21 cellular contexts compared by ENCODE assay signal in the genomic region with DNA sequence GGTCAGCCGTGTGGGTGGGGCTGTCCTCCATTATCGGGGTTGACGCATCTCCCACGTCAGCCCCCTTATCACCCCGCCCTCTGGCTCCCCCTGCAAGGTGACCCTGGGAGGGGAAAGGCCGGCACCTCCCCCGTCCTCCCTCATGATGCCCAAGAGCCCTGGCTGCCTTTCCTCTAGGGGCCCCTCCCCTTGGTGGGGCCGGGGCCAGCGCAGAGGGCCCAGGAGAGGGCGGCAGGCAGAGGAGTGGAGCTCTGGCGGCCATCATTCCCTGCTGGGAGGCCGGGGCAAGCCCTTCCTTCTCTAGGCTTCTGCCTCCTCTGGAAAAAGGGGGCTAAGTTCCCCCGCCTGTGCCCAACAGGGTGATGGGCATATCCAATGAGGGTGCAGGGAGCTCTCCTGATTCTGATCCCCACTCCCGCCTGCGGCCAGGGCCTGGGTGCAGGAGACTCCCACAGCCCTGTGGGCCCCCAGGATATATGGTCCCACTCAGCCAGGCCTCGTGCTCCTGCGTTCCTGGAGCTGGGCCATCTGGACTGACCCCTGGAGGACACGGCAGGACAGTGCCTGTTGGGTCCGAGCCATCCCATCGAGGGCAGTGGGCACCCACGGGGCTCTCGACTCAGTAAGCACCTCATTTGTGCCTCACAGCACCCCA. TPM values are rescaled to one million over a fixed set of nuclear protein-coding genes. Genes with fewer than 3 reads are reported as not detected.
DNase-seq lines count a peak whose midpoint lies in the region; ATAC-seq, FAIRE-seq and TF ChIP-seq lines count a peak whose summit lies in the region.
"Had no signal": no experiment of that assay in that cellular context is flagged by ENCODE, and none has a peak within 500 bp of the region (broad histone marks: within the 10 kb centered on the region; RNA-seq: fewer than 3 reads in every experiment).

No MANE protein-coding gene starts in this region.

- H3K9me3 ChIP-seq in A549 (no peaks in the 10 kb centered on the region), right cardiac atrium (ENCODE audit: control insufficient read depth, low read length) (no peaks in the 10 kb centered on the region), neuronal stem cell (replicated peaks in 1 of 2; ENCODE audit: control insufficient read depth in 2 of 2, insufficient read depth in 1 of 2, low read depth in 1 of 2, low read length in 2 of 2) (peaks cover 0 to 2% of the 10 kb centered on the region in 2 donors)
- H3K9me3 ChIP-seq: esophagus squamous epithelium, tibial nerve had no signal

- no peak overlapping the region for H3K23ac ChIP-seq in neuronal stem cell (ENCODE audit: low read depth, low read length, poor library complexity)

- H3K36me3 ChIP-seq in neuronal stem cell (replicated peaks in 1 of 2; ENCODE audit: control insufficient read depth in 2 of 2, insufficient read depth in 2 of 2, low read length in 2 of 2), result no peaks in the 10 kb centered on the region
- H3K36me3 ChIP-seq: esophagus squamous epithelium, tibial nerve had no signal

- no peak overlapping the region for H4K8ac ChIP-seq in neuronal stem cell (ENCODE audit: low read depth, low read length)

- H3K4me3 ChIP-seq in A549 (no peak overlapping the region), right cardiac atrium (ENCODE audit: low read length) (no peak overlapping the region), neuronal stem cell (ENCODE audit: low read length in 2 of 2) (no peak overlapping the region)
- H3K4me3 ChIP-seq: esophagus squamous epithelium, GM23248, tibial nerve had no signal

- POLR2A ChIA-PET in A549 (lab: Yijun Ruan, JAX), result no interaction called here

- peak overlapping the region; percentile 81 for H3K18ac ChIP-seq in neuronal stem cell (ENCODE audit: low read length)

- TF ChIP-seq RAD21 in A549 (conservative IDR thresholded peaks at IDR 0.05 in 1 of 2, IDR thresholded peaks at IDR 0.05 in 1 of 2), result no peak

- no peak overlapping the region for H4K91ac ChIP-seq in neuronal stem cell (ENCODE audit: low read depth, low read length, poor library complexity)

- intact Hi-C loops in right cardiac atrium (cut with DNase I), result no loop called here

- DNase-seq in A549 (ENCODE audit: low read depth in 1 of 2, low spot score in 1 of 2), result no peak
- peak; percentile 97 for DNase-seq in amniotic epithelial cell (ENCODE audit: low read depth)
- no peak for DNase-seq in right cardiac atrium
- no peak for DNase-seq in neuronal stem cell (ENCODE audit: low spot score)
- DNase-seq in activated CD8-positive, alpha-beta memory T cell treated with anti-CD3 and anti-CD28 coated beads, Interleukin-2, amount 50 U/mL, for 48 hours, result no peak
- no peak for DNase-seq in NCI-H1436 (lab: John Stamatoyannopoulos, UW)
- no peak for DNase-seq in NCI-H187 (lab: John Stamatoyannopoulos, UW)
- DNase-seq: activated CD4-positive, alpha-beta T cell treated with anti-CD3 and anti-CD28 coated beads for 36 hours; activated CD8-positive, alpha-beta memory T cell treated with anti-CD3 and anti-CD28 coated beads, Interleukin-2, amount 50 U/mL, for 4 hours; activated naive CD4-positive, alpha-beta T cell treated with Interleukin-2 at 50 U/mL for 16 hours; DMS 273 treated with DMSO at 0.1 percent for 48 hours; esophagus squamous epithelium; GM23248; NCI-H2107; NCI-H748 treated with DMSO at 0.1 percent for 48 hours; PC-3; stimulated activated CD4-positive, alpha-beta T cell treated with anti-CD3 and anti-CD28 coated beads, Interleukin-12 subunit alpha, Interleukin-12 subunit beta, amount 100 ng/mL, for 4 hours had no signal

- no peaks in the 10 kb centered on the region for H3K27me3 ChIP-seq in right cardiac atrium (ENCODE audit: control insufficient read depth, insufficient read depth)
- H3K27me3 ChIP-seq in neuronal stem cell (ENCODE audit: control insufficient read depth in 3 of 3, insufficient read depth in 3 of 3, low read depth in 1 of 3, low read length in 3 of 3), result no peaks in the 10 kb centered on the region
- H3K27me3 ChIP-seq: tibial nerve had no signal

- H3K4me1 ChIP-seq in A549 (peaks cover 68% of the 10 kb centered on the region), right cardiac atrium (ENCODE audit: control insufficient read depth, insufficient read depth, low read length) (no peaks in the 10 kb centered on the region), neuronal stem cell (ENCODE audit: control insufficient read depth in 2 of 2, insufficient read depth in 1 of 2, low read depth in 1 of 2, low read length in 2 of 2) (peaks cover 7 to 46% of the 10 kb centered on the region in 2 donors)
- H3K4me1 ChIP-seq: esophagus squamous epithelium had no signal

- peak overlapping the region; percentile 76 for H3K4ac ChIP-seq in neuronal stem cell (ENCODE audit: low read length)

- no peaks in the 10 kb centered on the region for H3K79me1 ChIP-seq in neuronal stem cell (ENCODE audit: low read depth, low read length)

- no peak for TF ChIP-seq POLR2A in A549 (IDR thresholded peaks at IDR 0.05; ENCODE audit: low read length)

- H2BK12ac ChIP-seq in neuronal stem cell (ENCODE audit: low read length), result peak overlapping the region; percentile 35

- H2BK15ac ChIP-seq in neuronal stem cell (ENCODE audit: low read length), result peak overlapping the region; percentile 81

- CTCF ChIA-PET in A549 (lab: Yijun Ruan, JAX), result interaction anchor here (1.1 to 7.2 kb wide), 6 partner anchors 11 to 33 kb away, joined by 3 to 44 read pairs (median 8); no protein-coding TSS in a partner anchor

- 72% methylated on average over 20 of the region's 22 CpGs for WGBS in A549 (ENCODE audit: missing lambda C conversion rate)
- 47% methylated on average over 22 of the region's 22 CpGs for WGBS in right cardiac atrium
- WGBS in neuronal stem cell (ENCODE audit: extremely low coverage in 2 of 2, insufficient read length in 2 of 2, insufficient replicate concordance in 1 of 2), 2 donors, result no CpG with 5 or more reads among the region's 22 CpGs

- peak overlapping the region; percentile 94 for H2AK5ac ChIP-seq in neuronal stem cell (ENCODE audit: low read depth, low read length)

- H3K9ac ChIP-seq in neuronal stem cell (ENCODE audit: low read depth, low read length, poor library complexity), result no peak overlapping the region
- H3K9ac ChIP-seq: GM23248, KMS-11 had no signal

- TF ChIP-seq EP300 in A549 (IDR thresholded peaks at IDR 0.05), result no peak

- H2AFZ ChIP-seq in neuronal stem cell (ENCODE audit: low read length), result no peak overlapping the region
- H2AFZ ChIP-seq: GM23248 had no signal

- ATAC-seq in A549, result peak; percentile 7 to 33; a peak in 4 of 6 replicates
- ATAC-seq in right cardiac atrium, result peak; percentile 3 to 42
- ATAC-seq in HG03342 (IDR thresholded peaks at IDR 0.05; ENCODE audit: unreplicated experiment), result no peak
- ATAC-seq: activated CD4-positive, alpha-beta T cell treated with anti-CD3 and anti-CD28 coated beads for 36 hours; PC-3 had no signal

- peak overlapping the region; percentile 8 for H2BK5ac ChIP-seq in neuronal stem cell (ENCODE audit: low read length)

- peak overlapping the region; percentile 49 for H3K14ac ChIP-seq in neuronal stem cell (ENCODE audit: low read length)

- no peak for FAIRE-seq in A549 (lab: Jason Lieb, UNC)

- H3K27ac ChIP-seq in A549 (peak overlapping the region in 1 of 2 experiments; percentile 74; a peak in 4 of 6 replicates), right cardiac atrium (ENCODE audit: low read length) (no peak overlapping the region), neuronal stem cell (replicated peaks; ENCODE audit: low read length) (no peak overlapping the region)
- H3K27ac ChIP-seq: C4-2B, esophagus squamous epithelium, GM23248, KMS-11, tibial nerve had no signal

- H2BK120ac ChIP-seq in neuronal stem cell (ENCODE audit: low read depth, low read length), result no peak overlapping the region

- TF ChIP-seq CTCF in A549 (IDR thresholded peaks at IDR 0.05), result no peak

- H3K4me2 ChIP-seq in A549 (no peak overlapping the region), neuronal stem cell (ENCODE audit: insufficient read depth, low read length, poor library complexity, severe bottlenecking) (no peak overlapping the region)
- H3K4me2 ChIP-seq: KMS-11 had no signal

RNA-seq across cellular contexts. Expression of gene MYRF, which starts 12.3 kb away (rescaled TPM):
- polyA plus RNA-seq in A549 (2011; rRNA removed) (14.7 and 28.4 TPM in 2 replicates), A549 (2017; fragmentation: RNase III; extraction: RNeasy Plus Mini Kit Qiagen cat#74134 plus additional on column Dnase treatment) (19.2 to 22.3 TPM (median 21.2 TPM) in 3 replicates), right cardiac atrium (0.70 TPM)
- polyA plus RNA-seq in A549 (2012; cell fraction: cytosol; rRNA removed), result 12.7 and 17.2 TPM in 2 replicates
- polyA plus RNA-seq in A549 (2012; cell fraction: nucleus; rRNA removed), result 56.5 and 67.6 TPM in 2 replicates
- polyA minus RNA-seq in A549 (2011; rRNA and poly(A)+ RNA removed), result 28.0 and 33.1 TPM in 2 replicates
- 1 to 10 TPM in 3 of 4 donors, under 1 TPM in 1; 0.62 to 1.9 (median 1.4) TPM for total RNA-seq in right cardiac atrium
- polyA plus RNA-seq in neuronal stem cell (2013, experiment 1 of 2), result 5.7 TPM
- 6.0 TPM for polyA plus RNA-seq in neuronal stem cell (2013, experiment 2 of 2)
- total RNA-seq: GM23248 had no signal

RNA-seq across cellular contexts. Expression of gene TMEM258, which starts 27.7 kb away (rescaled TPM):
- polyA plus RNA-seq in A549 (2011; rRNA removed) (280 and 375 TPM in 2 replicates), A549 (2017; fragmentation: RNase III; extraction: RNeasy Plus Mini Kit Qiagen cat#74134 plus additional on column Dnase treatment) (232 to 262 TPM (median 257 TPM) in 3 replicates), right cardiac atrium (170 TPM)
- 374 and 375 TPM in 2 replicates for polyA plus RNA-seq in A549 (2012; cell fraction: cytosol; rRNA removed)
- 150 and 167 TPM in 2 replicates for polyA plus RNA-seq in A549 (2012; cell fraction: nucleus; rRNA removed)
- polyA minus RNA-seq in A549 (2011; rRNA and poly(A)+ RNA removed), result 117 and 178 TPM in 2 replicates
- 100 to 1,000 TPM; 107 to 113 (median 111) TPM for total RNA-seq in right cardiac atrium
- polyA plus RNA-seq in neuronal stem cell (2013, experiment 1 of 2), result 258 TPM
- 242 TPM for polyA plus RNA-seq in neuronal stem cell (2013, experiment 2 of 2)

RNA-seq across cellular contexts. Expression of gene FEN1, which starts 28.0 kb away (rescaled TPM):
- polyA plus RNA-seq in A549 (2011; rRNA removed), result 36.3 and 38.4 TPM in 2 replicates
- 65.4 and 69.1 TPM in 2 replicates for polyA plus RNA-seq in A549 (2012; cell fraction: cytosol; rRNA removed)
- 61.1 and 70.5 TPM in 2 replicates for polyA plus RNA-seq in A549 (2012; cell fraction: nucleus; rRNA removed)
- polyA plus RNA-seq in A549 (2017; fragmentation: RNase III; extraction: RNeasy Plus Mini Kit Qiagen cat#74134 plus additional on column Dnase treatment), result 99.7 to 105 TPM (median 104 TPM) in 3 replicates
- polyA minus RNA-seq in A549 (2011; rRNA and poly(A)+ RNA removed), result 38.6 and 47.2 TPM in 2 replicates
- total RNA-seq in right cardiac atrium, result 1 to 10 TPM; 4.6 to 5.4 (median 5.1) TPM
- polyA plus RNA-seq in right cardiac atrium, result 4.6 TPM
- polyA plus RNA-seq in neuronal stem cell (2013, experiment 1 of 2), result 30.6 TPM
- 31.0 TPM for polyA plus RNA-seq in neuronal stem cell (2013, experiment 2 of 2)

RNA-seq across cellular contexts. Expression of gene FADS1, which starts 52.1 kb away (rescaled TPM):
- polyA plus RNA-seq in A549 (2011; rRNA removed) (163 and 175 TPM in 2 replicates), A549 (2017; fragmentation: RNase III; extraction: RNeasy Plus Mini Kit Qiagen cat#74134 plus additional on column Dnase treatment) (121 to 205 TPM (median 189 TPM) in 3 replicates), right cardiac atrium (27.6 TPM)
- polyA plus RNA-seq in A549 (2012; cell fraction: cytosol; rRNA removed), result 87.7 and 130 TPM in 2 replicates
- polyA plus RNA-seq in A549 (2012; cell fraction: nucleus; rRNA removed), result 112 and 123 TPM in 2 replicates
- 286 and 310 TPM in 2 replicates for polyA minus RNA-seq in A549 (2011; rRNA and poly(A)+ RNA removed)
- 10 to 100 TPM; 41.3 to 45.7 (median 43.3) TPM for total RNA-seq in right cardiac atrium
- polyA plus RNA-seq in neuronal stem cell (2013, experiment 1 of 2), result 171 TPM
- 174 TPM for polyA plus RNA-seq in neuronal stem cell (2013, experiment 2 of 2)
